13 cellular contexts compared by ENCODE assay signal in the genomic region with DNA sequence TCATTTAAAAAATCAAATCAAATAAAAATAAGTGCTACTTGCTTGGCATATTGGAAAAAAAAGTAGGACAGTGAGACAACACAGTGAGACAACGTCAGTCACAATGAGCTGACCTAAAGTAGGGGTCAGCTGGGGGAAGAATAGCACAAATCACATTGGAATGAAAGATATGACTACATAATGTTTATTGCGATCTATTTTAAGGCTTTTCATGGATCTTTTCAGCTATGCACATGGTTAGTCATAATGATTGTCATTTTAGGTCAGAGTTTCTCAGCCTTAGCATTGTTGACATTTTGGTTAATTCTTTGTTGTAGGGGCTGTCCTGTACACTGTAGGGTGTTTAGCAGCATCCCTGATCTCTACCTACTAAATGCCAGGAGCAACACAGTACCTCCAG. TPM values are rescaled to one million over a fixed set of nuclear protein-coding genes. Genes with fewer than 3 reads are reported as not detected.
A peak's percentile ranks its signal among the peaks of the same experiment; 100 is the strongest.
DNase-seq lines count a peak whose midpoint lies in the region; ATAC-seq, FAIRE-seq and TF ChIP-seq lines count a peak whose summit lies in the region.
"Had no signal": no experiment of that assay in that cellular context is flagged by ENCODE, and none has a peak within 500 bp of the region (broad histone marks: within the 10 kb centered on the region; RNA-seq: fewer than 3 reads in every experiment).

No MANE protein-coding gene starts in this region.

- H3K27me3 ChIP-seq in osteoblast (ENCODE audit: insufficient read depth, low read length) (no peaks in the 10 kb centered on the region), tibial nerve (no peaks in the 10 kb centered on the region)
- no peaks in the 10 kb centered on the region for H3K27me3 ChIP-seq in CD8-positive, alpha-beta T cell (ENCODE audit: insufficient read depth, low read length)
- H3K27me3 ChIP-seq in CD8-positive, alpha-beta memory T cell (ENCODE audit: insufficient read depth, low read length, poor library complexity, severe bottlenecking), result no peaks in the 10 kb centered on the region
- H3K27me3 ChIP-seq: foreskin keratinocyte, right atrium auricular region had no signal

- peaks cover 52% of the 10 kb centered on the region for H3K79me2 ChIP-seq in osteoblast (ENCODE audit: insufficient read depth, low read length)

- TF ChIP-seq POLR2A in A549 (IDR thresholded peaks at IDR 0.05; ENCODE audit: low read length), result no peak
- no peak for TF ChIP-seq POLR2A in tibial nerve (IDR thresholded peaks at IDR 0.05)

- peaks cover 2% of the 10 kb centered on the region for H3K36me3 Mint-ChIP-seq in CD8-positive, alpha-beta T cell
- H3K36me3 Mint-ChIP-seq in CD8-positive, alpha-beta memory T cell, result peaks cover 0 to 6% (median 0%) of the 10 kb centered on the region in 3 donors

- H3K27ac ChIP-seq in A549 (no peak overlapping the region), coronary artery (peak overlapping the region; percentile 87 to 98), osteoblast (ENCODE audit: low read depth, low read length) (peak overlapping the region; percentile 89), tibial nerve (peak overlapping the region in 1 of 4 donors; percentile 32)
- no peak overlapping the region for H3K27ac ChIP-seq in CD8-positive, alpha-beta T cell (ENCODE audit: low read depth, low read length)
- no peak overlapping the region for H3K27ac ChIP-seq in CD8-positive, alpha-beta memory T cell (ENCODE audit: low read depth, low read length)
- H3K27ac ChIP-seq: foreskin keratinocyte had no signal

- no peak overlapping the region for H3K4me3 ChIP-seq in A549
- peak overlapping the region; percentile 1 for H3K4me3 ChIP-seq in coronary artery
- no peak overlapping the region for H3K4me3 ChIP-seq in osteoblast (ENCODE audit: insufficient read depth, low read length)
- no peak overlapping the region for H3K4me3 ChIP-seq in tibial nerve
- H3K4me3 ChIP-seq in CD8-positive, alpha-beta T cell (ENCODE audit: low read depth, low read length), result no peak overlapping the region
- no peak overlapping the region for H3K4me3 ChIP-seq in CD8-positive, alpha-beta memory T cell (ENCODE audit: low read length)
- H3K4me3 ChIP-seq: right atrium auricular region had no signal

- H4K20me1 ChIP-seq in osteoblast (ENCODE audit: insufficient read depth, low read length), result peaks cover 3% of the 10 kb centered on the region

- H3K4me1 Mint-ChIP-seq in CD8-positive, alpha-beta T cell (ENCODE audit: low read depth), result peaks cover 20% of the 10 kb centered on the region
- peaks cover 14 to 22% (median 15%) of the 10 kb centered on the region in 3 donors for H3K4me1 Mint-ChIP-seq in CD8-positive, alpha-beta memory T cell

- no peaks in the 10 kb centered on the region for H3K9me3 Mint-ChIP-seq in CD8-positive, alpha-beta T cell
- H3K9me3 Mint-ChIP-seq in CD8-positive, alpha-beta memory T cell, result no peaks in the 10 kb centered on the region

- POLR2A ChIA-PET in A549 (lab: Yijun Ruan, JAX), result no interaction called here
- POLR2A ChIA-PET in CD8-positive, alpha-beta T cell (lab: Charles Lee), result no interaction called here
- POLR2A ChIA-PET in CD8-positive, alpha-beta memory T cell (lab: Charles Lee), result no interaction called here

- peaks cover 34% of the 10 kb centered on the region for H3K36me3 ChIP-seq in osteoblast (ENCODE audit: insufficient read depth, low read length)
- peaks cover 0 to 11% (median 0%) of the 10 kb centered on the region in 3 donors for H3K36me3 ChIP-seq in tibial nerve
- no peaks in the 10 kb centered on the region for H3K36me3 ChIP-seq in CD8-positive, alpha-beta T cell (ENCODE audit: insufficient read depth, low read length)
- H3K36me3 ChIP-seq in CD8-positive, alpha-beta memory T cell (ENCODE audit: insufficient read depth, low read length), result no peaks in the 10 kb centered on the region

- no peak for FAIRE-seq in A549 (lab: Jason Lieb, UNC)

- in situ Hi-C loops in KBM-7 (cut with MboI; ENCODE audit: low pct_unique_long_range_greater_than_20kb, low sequenced_read_pairs), result loop anchor here (25.0 kb wide), 1 partner anchor 200 kb away; no protein-coding TSS in a partner anchor

- intact Hi-C loops in CD8-positive, alpha-beta T cell (cut with DNase I, micrococcal nuclease), result no loop called here

- H3K4me3 Mint-ChIP-seq in CD8-positive, alpha-beta T cell, result no peak overlapping the region
- H3K4me3 Mint-ChIP-seq in CD8-positive, alpha-beta memory T cell, result no peak overlapping the region

- WGBS in A549 (ENCODE audit: missing lambda C conversion rate), result 56% methylated on average over 2 of the region's 2 CpGs
- 58 to 61% methylated on average over 2 of the region's 2 CpGs for WGBS in tibial nerve, 2 donors

- peaks cover 30% of the 10 kb centered on the region for H3K4me1 ChIP-seq in A549
- H3K4me1 ChIP-seq in osteoblast (ENCODE audit: insufficient read depth, low read length), result peaks cover 79% of the 10 kb centered on the region
- H3K4me1 ChIP-seq in tibial nerve, result peaks cover 0 to 62% (median 21%) of the 10 kb centered on the region in 4 donors
- peaks cover 14% of the 10 kb centered on the region for H3K4me1 ChIP-seq in CD8-positive, alpha-beta T cell (ENCODE audit: insufficient read depth, low read length)
- H3K4me1 ChIP-seq in CD8-positive, alpha-beta memory T cell (ENCODE audit: insufficient read depth, low read length), result peaks cover 14% of the 10 kb centered on the region

- no peak for TF ChIP-seq CTCF in A549 (IDR thresholded peaks at IDR 0.05)
- no peak for TF ChIP-seq CTCF in coronary artery (IDR thresholded peaks at IDR 0.05)
- TF ChIP-seq CTCF in osteoblast (IDR thresholded peaks at IDR 0.05; ENCODE audit: extremely low read depth, low read depth, low read length), result no peak
- no peak for TF ChIP-seq CTCF in tibial nerve (IDR thresholded peaks at IDR 0.05)
- no peak for TF ChIP-seq CTCF in CD8-positive, alpha-beta T cell (IDR thresholded peaks at IDR 0.05)

- H3K4me2 ChIP-seq in A549 (0 out of 3 replicates have a peak overlapping the region, but pooled peaks have one; percentile 6), osteoblast (ENCODE audit: insufficient read depth, low read length) (peak overlapping the region; percentile 3)

- no peak for TF ChIP-seq EP300 in A549 (IDR thresholded peaks at IDR 0.05)
- TF ChIP-seq EP300 in tibial nerve (IDR thresholded peaks at IDR 0.05), result no peak

- no peaks in the 10 kb centered on the region for H3K27me3 Mint-ChIP-seq in CD8-positive, alpha-beta T cell (ENCODE audit: low read depth)
- H3K27me3 Mint-ChIP-seq in CD8-positive, alpha-beta memory T cell, result no peaks in the 10 kb centered on the region

- CTCF ChIA-PET in A549 (lab: Yijun Ruan, JAX), result interaction anchor here (0.8 to 1.7 kb wide), 4 partner anchors 9 to 30 kb away, joined by 3 to 6 read pairs (median 4); no protein-coding TSS in a partner anchor
- CTCF ChIA-PET in CD8-positive, alpha-beta T cell (lab: Charles Lee), result interaction anchor here (0.8 to 1.0 kb wide), 2 partner anchors 9 to 31 kb away, joined by 3 read pairs; no protein-coding TSS in a partner anchor
- CTCF ChIA-PET in CD8-positive, alpha-beta memory T cell (lab: Charles Lee), result interaction anchor here (0.5 kb wide), 1 partner anchor 30 kb away, joined by 3 read pairs; no protein-coding TSS in a partner anchor

- H3K27ac Mint-ChIP-seq in CD8-positive, alpha-beta T cell, result no peak overlapping the region
- H3K27ac Mint-ChIP-seq in CD8-positive, alpha-beta memory T cell, result peak overlapping the region in 1 of 8 donors; percentile 16

- no peak overlapping the region for H2AFZ ChIP-seq in osteoblast (ENCODE audit: low read length)

- no peaks in the 10 kb centered on the region for H3K9me3 ChIP-seq in A549
- H3K9me3 ChIP-seq in osteoblast (ENCODE audit: low read depth, low read length), result no peaks in the 10 kb centered on the region
- H3K9me3 ChIP-seq in tibial nerve, result no peaks in the 10 kb centered on the region
- no peaks in the 10 kb centered on the region for H3K9me3 ChIP-seq in CD8-positive, alpha-beta T cell (ENCODE audit: low read length)
- no peaks in the 10 kb centered on the region for H3K9me3 ChIP-seq in CD8-positive, alpha-beta memory T cell (ENCODE audit: low read length)
- H3K9me3 ChIP-seq: right atrium auricular region had no signal

- no peak for TF ChIP-seq RAD21 in A549 (conservative IDR thresholded peaks at IDR 0.05 in 1 of 2, IDR thresholded peaks at IDR 0.05 in 1 of 2)

- DNase-seq in A549 (ENCODE audit: low read depth in 1 of 2, low spot score in 1 of 2), result peak in 1 of 2 experiments; percentile 18
- DNase-seq in LHCN-M2 (ENCODE audit: low read depth), result peak; percentile 85
- no peak for DNase-seq in coronary artery (ENCODE audit: low spot score)
- peak; percentile 23 for DNase-seq in osteoblast (ENCODE audit: insufficient read length, low spot score, missing footprints)
- DNase-seq in tibial nerve (ENCODE audit: low spot score in 2 of 2), result no peak
- DNase-seq in KBM-7, result no peak
- DNase-seq in CD8-positive, alpha-beta T cell, result no peak
- no peak for DNase-seq in CD8-positive, alpha-beta memory T cell
- DNase-seq: activated CD4-positive, alpha-beta T cell treated with anti-CD3 and anti-CD28 coated beads, Interleukin-2, amount 50 U/mL, for 48 hours; central memory CD4-positive, alpha-beta T cell; foreskin keratinocyte; T-helper 9 cell had no signal

- ATAC-seq in A549, result peak in 1 of 2 experiments; percentile 68; a peak in 3 of 6 replicates
- ATAC-seq in CD8-positive, alpha-beta T cell, result no peak
- ATAC-seq: foreskin keratinocyte had no signal

TF ChIP-seq in A549, 52 proteins besides CTCF, POLR2A, EP300 and RAD21 (continues in another document):
- no peak for TF ChIP-seq EHMT2 (IDR thresholded peaks at IDR 0.05; ENCODE audit: low read depth)

RNA-seq across cellular contexts. Expression of a gene that starts 44.5 kb away (rescaled TPM):
- polyA plus RNA-seq in A549 (2011; rRNA removed) (48.1 and 62.9 TPM in 2 replicates), A549 (2017; fragmentation: RNase III; extraction: RNeasy Plus Mini Kit Qiagen cat#74134 plus additional on column Dnase treatment) (61.1 to 66.6 TPM (median 64.7 TPM) in 3 replicates)
- polyA plus RNA-seq in A549 (2012; cell fraction: cytosol; rRNA removed), result 11.5 and 13.7 TPM in 2 replicates
- polyA plus RNA-seq in A549 (2012; cell fraction: nucleus; rRNA removed), result 3.6 and 9.7 TPM in 2 replicates
- 9.8 and 12.1 TPM in 2 replicates for polyA minus RNA-seq in A549 (2011; rRNA and poly(A)+ RNA removed)
- total RNA-seq in LHCN-M2 (2014; rRNA removed) (29.2 and 37.1 TPM in 2 replicates), osteoblast (14.7 and 15.9 TPM in 2 replicates), tibial nerve (10 to 100 TPM in 3 of 4 donors, 1 to 10 TPM in 1; 5.5 to 29.1 (median 15.7) TPM)
- 38.9 TPM for polyA plus RNA-seq in LHCN-M2 (2012)
- 10 to 100 TPM in 1 of 2 experiments, 1 to 10 TPM in 1; 9.0 to 13.7 TPM for total RNA-seq in CD8-positive, alpha-beta T cell
- total RNA-seq in CD8-positive, alpha-beta memory T cell, result 100 to 1,000 TPM; 140 to 143 TPM
- polyA plus RNA-seq in CD8-positive, alpha-beta memory T cell, result 16.8 TPM

Comparison
In these comparisons a context has a peak if more than half of its experiments do, and no peak if none do; other contexts are left out.
1. DNase-seq: peak in LHCN-M2 (single experiment) and osteoblast (single experiment); none in coronary artery (single experiment), tibial nerve (0 of 2), KBM-7 (single experiment), CD8-positive, alpha-beta T cell (0 of 7) and CD8-positive, alpha-beta memory T cell (0 of 5).
2. H3K27ac ChIP-seq: peak in coronary artery (2 of 2) and osteoblast (single experiment); none in A549 (0 of 2), CD8-positive, alpha-beta T cell (single experiment) and CD8-positive, alpha-beta memory T cell (single experiment).